Comparison of ENCODE assay signal across 1 cellular context in genomic region chr14:60252630-60253029, GRCh38.
TF ChIP-seq lines count a peak whose summit lies in the region.

No MANE protein-coding gene starts in this region.

TF ChIP-seq in SK-N-SH treated with all-trans-retinoic acid at 6 μM for 48 hours, 23 proteins besides CTCF, POLR2A, EP300 and RAD21 (continued from another document):
- no peak for TF ChIP-seq POU6F1 (CRISPR knock-in tag; IDR thresholded peaks at IDR 0.05; ENCODE audit: borderline replicate concordance, low read depth)
- TF ChIP-seq ZNF70 (CRISPR knock-in tag; IDR thresholded peaks at IDR 0.05) = no peak
- no peak for TF ChIP-seq PPARA (CRISPR knock-in tag; IDR thresholded peaks at IDR 0.05; ENCODE audit: borderline replicate concordance)
- no peak for TF ChIP-seq ZC3H10 (CRISPR knock-in tag; IDR thresholded peaks at IDR 0.05)
